Comparison of ENCODE assay signal across 34 cellular contexts in the genomic region with DNA sequence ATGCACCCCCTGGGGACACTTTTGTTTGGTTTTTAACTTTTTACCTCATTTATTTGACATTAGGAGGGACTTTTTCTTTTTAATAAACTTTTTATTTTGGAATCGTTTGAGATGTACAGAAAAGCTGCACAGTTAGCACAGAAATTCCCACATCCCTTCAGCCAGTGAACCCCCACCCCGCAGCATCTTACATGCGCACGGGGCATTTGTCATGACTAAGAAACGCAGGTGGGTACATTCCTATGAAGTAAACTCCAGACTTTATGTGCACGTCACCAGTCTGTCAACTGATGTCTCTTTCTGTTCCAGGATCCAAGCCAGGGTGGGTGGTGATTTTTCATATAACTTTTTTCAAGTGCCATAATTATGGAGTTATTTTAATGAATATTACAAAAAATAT. TPM values are rescaled to one million over a fixed set of nuclear protein-coding genes. Genes with fewer than 3 reads are reported as not detected.
DNase-seq lines count a peak whose midpoint lies in the region; ATAC-seq, FAIRE-seq and TF ChIP-seq lines count a peak whose summit lies in the region.
"Had no signal": no experiment of that assay in that cellular context is flagged by ENCODE, and none has a peak within 500 bp of the region (broad histone marks: within the 10 kb centered on the region; RNA-seq: fewer than 3 reads in every experiment).

No MANE protein-coding gene starts in this region.

- DNase-seq in activated CD8-positive, alpha-beta T cell treated with anti-CD3 and anti-CD28 coated beads for 36 hours, result no peak
- DNase-seq in activated CD8-positive, alpha-beta T cell treated with anti-CD3 and anti-CD28 coated beads, Interleukin-2, amount 10 ng/mL, durations not matched to agents 7 days and 5 days, result no peak
- peak; percentile 50 for DNase-seq in T-helper 22 cell (ENCODE audit: low read depth)
- DNase-seq in H1 (ENCODE audit: low read depth in 1 of 2, low spot score in 2 of 2), result no peak
- DNase-seq in A673 (ENCODE audit: low spot score), result no peak
- DNase-seq in NCI-H1048 (lab: John Stamatoyannopoulos, UW), result no peak
- DNase-seq: 8988T, aorta, glutamatergic neuron, HCEC 1CT, KBM-7, left ventricle myocardium superior, NCI-H1105 treated with DMSO at 0.1 percent for 48 hours, NCI-H2081, NCI-H2227 treated with DMSO at 0.1 percent for 48 hours, nucleus accumbens, PC-9, right lobe of liver, SK-N-SH, spleen, testis had no signal

- no peak overlapping the region for H3K27ac ChIP-seq in BLaER1 treated with 17β-estradiol and CSF1 and Interleukin-3, amounts not matched to agents 10 nM and 100 nM
- H3K27ac ChIP-seq in H1 (ENCODE audit: low read depth, low read length) (no peak overlapping the region), A673 (ENCODE audit: low read depth, low read length, poor library complexity, severe bottlenecking) (no peak overlapping the region)
- H3K27ac ChIP-seq: HL-60, PC-9, right lobe of liver, testis had no signal

- intact Hi-C loops in activated CD8-positive, alpha-beta T cell treated with anti-CD3 and anti-CD28 coated beads for 36 hours (cut with micrococcal nuclease), result no loop called here
- intact Hi-C loops in A673 (cut with micrococcal nuclease; ENCODE audit: unreplicated experiment), result loop anchor here (5.0 kb wide), 1 partner anchor 71 kb away; no protein-coding TSS in a partner anchor

- H3K27me3 ChIP-seq in BLaER1 treated with 17β-estradiol and CSF1 and Interleukin-3, amounts not matched to agents 10 nM and 100 nM, result peaks cover 0 to 19% (median 0%) of the 10 kb centered on the region in 11 experiments; a peak in 5 of 22 replicates
- H3K27me3 ChIP-seq in H1 (replicated peaks in 1 of 4; ENCODE audit: control insufficient read depth in 3 of 4, extremely low read depth in 1 of 4, insufficient read depth in 3 of 4, low read length in 3 of 4) (no peaks in the 10 kb centered on the region), A673 (replicated peaks; ENCODE audit: insufficient read depth, low read depth, low read length, poor library complexity) (peaks cover 8% of the 10 kb centered on the region)
- H3K27me3 ChIP-seq: testis had no signal

- POLR2A ChIA-PET in activated CD8-positive, alpha-beta T cell treated with anti-CD3 and anti-CD28 coated beads for 36 hours (lab: Charles Lee), result interaction anchor here (1.3 to 3.7 kb wide), 7 partner anchors 10 to 269 kb away, joined by 4 to 73 read pairs (median 7); no protein-coding TSS in a partner anchor
- POLR2A ChIA-PET in activated CD8-positive, alpha-beta T cell treated with anti-CD3 and anti-CD28 coated beads, Interleukin-2, amount 10 ng/mL, durations not matched to agents 7 days and 5 days (lab: Charles Lee), result interaction anchor here (0.8 to 2.9 kb wide), 11 partner anchors 11 to 1766 kb away, joined by 3 to 49 read pairs (median 6); a partner anchor contains a TSS
- POLR2A ChIA-PET in H1 (lab: Charles Lee; ENCODE audit: partially characterized antibody) (no interaction called here), A673 (lab: Charles Lee; ENCODE audit: low non-redundant PET) (no interaction called here)

- H3K18ac ChIP-seq in H1 (ENCODE audit: extremely low read depth, low read length), result no peak overlapping the region

- no peak overlapping the region for H3K4me3 Mint-ChIP-seq in activated CD8-positive, alpha-beta T cell treated with anti-CD3 and anti-CD28 coated beads for 36 hours
- no peak overlapping the region for H3K4me3 Mint-ChIP-seq in activated CD8-positive, alpha-beta T cell treated with anti-CD3 and anti-CD28 coated beads, Interleukin-2, amount 10 ng/mL, durations not matched to agents 7 days and 5 days

- H3K36me3 ChIP-seq in BLaER1 treated with 17β-estradiol and CSF1 and Interleukin-3, amounts not matched to agents 10 nM and 100 nM, result no peaks in the 10 kb centered on the region
- no peaks in the 10 kb centered on the region for H3K36me3 ChIP-seq in H1 (ENCODE audit: control insufficient read depth in 2 of 4, insufficient read depth in 4 of 4, low read length in 3 of 4)
- H3K36me3 ChIP-seq in A673 (ENCODE audit: insufficient read depth, low read length, poor library complexity, severe bottlenecking), result no peaks in the 10 kb centered on the region
- H3K36me3 ChIP-seq: right lobe of liver, spleen had no signal

- H2BK20ac ChIP-seq in H1 (ENCODE audit: low read length), result no peak overlapping the region

- TF ChIP-seq POLR2A in H1 (IDR thresholded peaks at IDR 0.05; ENCODE audit: control extremely low read depth in 1 of 2, low read depth in 2 of 2, low read length in 2 of 2), result no peak

- no peaks in the 10 kb centered on the region for H3K9me3 Mint-ChIP-seq in activated CD8-positive, alpha-beta T cell treated with anti-CD3 and anti-CD28 coated beads for 36 hours
- H3K9me3 Mint-ChIP-seq in activated CD8-positive, alpha-beta T cell treated with anti-CD3 and anti-CD28 coated beads, Interleukin-2, amount 10 ng/mL, durations not matched to agents 7 days and 5 days (ENCODE audit: insufficient read depth), result no peaks in the 10 kb centered on the region
- H3K9me3 Mint-ChIP-seq: activated T-helper 2 cell treated with anti-CD3 and anti-CD28 coated beads, Interferon-gamma antibody, Interleukin-2, Interleukin-4, amounts not matched to agents 10 μg/mL and 5 μg/mL and 100 μg/mL, durations not matched to agents 14 hours and 24 hours and 36 hours; stimulated activated naive CD8-positive, alpha-beta T cell treated with anti-CD3 and anti-CD28 coated beads, Interleukin-15, Interleukin-2, amounts not matched to agents 100 ng/mL and 50 ng/mL, for 24 hours had no signal

- H4K20me1 ChIP-seq in BLaER1 treated with 17β-estradiol and CSF1 and Interleukin-3, amounts not matched to agents 10 nM and 100 nM, result no peaks in the 10 kb centered on the region
- no peaks in the 10 kb centered on the region for H4K20me1 ChIP-seq in H1 (replicated peaks in 1 of 2; ENCODE audit: control insufficient read depth in 1 of 2, insufficient read depth in 2 of 2, low read length in 2 of 2)

- TF ChIP-seq RAD21 in H1 (IDR thresholded peaks at IDR 0.05 in 1 of 2, conservative IDR thresholded peaks at IDR 0.05 in 1 of 2; ENCODE audit: low read depth in 2 of 2, low read length in 2 of 2), result no peak

- H2BK15ac ChIP-seq in H1 (ENCODE audit: low read length), result no peak overlapping the region

- no peak overlapping the region for H3K4me3 ChIP-seq in BLaER1 treated with 17β-estradiol and CSF1 and Interleukin-3, amounts not matched to agents 10 nM and 100 nM
- no peak overlapping the region for H3K4me3 ChIP-seq in H1 (ENCODE audit: extremely low read depth in 1 of 4, insufficient read depth in 2 of 4, low read depth in 3 of 4, low read length in 4 of 4)
- H3K4me3 ChIP-seq in A673 (ENCODE audit: low read depth, low read length, poor library complexity, severe bottlenecking), result no peak overlapping the region
- H3K4me3 ChIP-seq: coronary artery, PC-9, right lobe of liver, testis had no signal

- no peak overlapping the region for H2AK5ac ChIP-seq in H1 (ENCODE audit: low read depth, low read length)

- H3K9ac ChIP-seq in BLaER1 treated with 17β-estradiol and CSF1 and Interleukin-3, amounts not matched to agents 10 nM and 100 nM, result no peak overlapping the region
- H3K9ac ChIP-seq in H1 (replicated peaks in 1 of 4; ENCODE audit: extremely low read depth in 1 of 4, low read depth in 3 of 4, low read length in 3 of 4), result no peak overlapping the region
- H3K9ac ChIP-seq: SK-N-SH had no signal

- H4K5ac ChIP-seq in H1 (ENCODE audit: insufficient read length, low read depth, low read length), result no peak overlapping the region

- no TSS peak for BruUV-seq in A673 (replicated peaks; lab: Mats Ljungman, UMichigan)

- no peak overlapping the region for H2BK5ac ChIP-seq in H1 (ENCODE audit: low read depth, low read length)

- no peak for TF ChIP-seq EP300 in H1 (IDR thresholded peaks at IDR 0.05; ENCODE audit: borderline replicate concordance in 1 of 2, low read depth in 2 of 2, low read length in 2 of 2)

- peak overlapping the region; percentile 10; the same call in 1 of the 2 replicates for H2AFZ ChIP-seq in H1 (ENCODE audit: low read length)
- H2AFZ ChIP-seq: PC-9 had no signal

- CTCF ChIA-PET in activated CD8-positive, alpha-beta T cell treated with anti-CD3 and anti-CD28 coated beads for 36 hours (lab: Charles Lee), result interaction anchor here (0.7 to 2.7 kb wide), 14 partner anchors 10 to 95 kb away, joined by 3 to 20 read pairs (median 4); no protein-coding TSS in a partner anchor
- CTCF ChIA-PET in activated CD8-positive, alpha-beta T cell treated with anti-CD3 and anti-CD28 coated beads, Interleukin-2, amount 10 ng/mL, durations not matched to agents 7 days and 5 days (lab: Charles Lee), result interaction anchor here (0.7 to 3.6 kb wide), 14 partner anchors 8 to 243 kb away, joined by 3 to 25 read pairs (median 5); a partner anchor contains a TSS
- CTCF ChIA-PET in H1 (lab: Charles Lee; ENCODE audit: partially characterized antibody), result interaction anchor here (0.6 to 3.4 kb wide), 8 partner anchors 15 to 678 kb away, joined by 3 to 20 read pairs (median 4); no protein-coding TSS in a partner anchor
- CTCF ChIA-PET in A673 (lab: Charles Lee), result no interaction called here

- ATAC-seq in activated CD8-positive, alpha-beta T cell treated with anti-CD3 and anti-CD28 coated beads for 36 hours, result no peak
- ATAC-seq in activated CD8-positive, alpha-beta T cell treated with anti-CD3 and anti-CD28 coated beads, Interleukin-2, amount 10 ng/mL, durations not matched to agents 7 days and 5 days, result no peak
- no peak for ATAC-seq in GM19351 (IDR thresholded peaks at IDR 0.05; ENCODE audit: unreplicated experiment)
- ATAC-seq: left ventricle myocardium superior had no signal

- FAIRE-seq in H1 (lab: Jason Lieb, UNC), result no peak
- FAIRE-seq: GM12892, islet of Langerhans had no signal

- H3K27me3 Mint-ChIP-seq in activated CD8-positive, alpha-beta T cell treated with anti-CD3 and anti-CD28 coated beads for 36 hours, result no peaks in the 10 kb centered on the region
- peaks cover 3% of the 10 kb centered on the region for H3K27me3 Mint-ChIP-seq in activated CD8-positive, alpha-beta T cell treated with anti-CD3 and anti-CD28 coated beads, Interleukin-2, amount 10 ng/mL, durations not matched to agents 7 days and 5 days (ENCODE audit: low read depth)
- H3K27me3 Mint-ChIP-seq: stimulated activated naive CD8-positive, alpha-beta T cell treated with anti-CD3 and anti-CD28 coated beads, Interleukin-15, Interleukin-2, amounts not matched to agents 100 ng/mL and 50 ng/mL, for 24 hours had no signal

- H2BK12ac ChIP-seq in H1 (ENCODE audit: low read depth, low read length), result no peak overlapping the region

- peaks cover 21% of the 10 kb centered on the region for H3K36me3 Mint-ChIP-seq in activated CD8-positive, alpha-beta T cell treated with anti-CD3 and anti-CD28 coated beads for 36 hours (ENCODE audit: low read depth)
- H3K36me3 Mint-ChIP-seq in activated CD8-positive, alpha-beta T cell treated with anti-CD3 and anti-CD28 coated beads, Interleukin-2, amount 10 ng/mL, durations not matched to agents 7 days and 5 days (ENCODE audit: low read depth), result peaks cover 6% of the 10 kb centered on the region

- peak overlapping the region; percentile 98 for H3K27ac Mint-ChIP-seq in activated CD8-positive, alpha-beta T cell treated with anti-CD3 and anti-CD28 coated beads for 36 hours
- no peak overlapping the region for H3K27ac Mint-ChIP-seq in activated CD8-positive, alpha-beta T cell treated with anti-CD3 and anti-CD28 coated beads, Interleukin-2, amount 10 ng/mL, durations not matched to agents 7 days and 5 days
- H3K27ac Mint-ChIP-seq: progenitor cell of endocrine pancreas had no signal

- H3K4me1 Mint-ChIP-seq in activated CD8-positive, alpha-beta T cell treated with anti-CD3 and anti-CD28 coated beads for 36 hours (ENCODE audit: low read depth), result peaks cover 81% of the 10 kb centered on the region
- H3K4me1 Mint-ChIP-seq in activated CD8-positive, alpha-beta T cell treated with anti-CD3 and anti-CD28 coated beads, Interleukin-2, amount 10 ng/mL, durations not matched to agents 7 days and 5 days (ENCODE audit: low read depth), result peaks cover 68% of the 10 kb centered on the region

- no peaks in the 10 kb centered on the region for H3K79me2 ChIP-seq in H1 (ENCODE audit: control insufficient read depth in 1 of 2, insufficient read depth in 2 of 2, low read length in 2 of 2)

- no peak overlapping the region for H4K8ac ChIP-seq in H1 (ENCODE audit: extremely low read depth, insufficient read depth, low read length)

- H2BK120ac ChIP-seq in H1 (replicated peaks; ENCODE audit: low read depth, low read length), result no peak overlapping the region

- peaks cover 26 to 70% (median 44%) of the 10 kb centered on the region in 10 experiments for H3K4me1 ChIP-seq in BLaER1 treated with 17β-estradiol and CSF1 and Interleukin-3, amounts not matched to agents 10 nM and 100 nM
- H3K4me1 ChIP-seq in H1 (replicated peaks in 1 of 4; ENCODE audit: control insufficient read depth in 3 of 4, insufficient read depth in 4 of 4, low read length in 3 of 4), result peaks cover 2 to 6% (median 4%) of the 10 kb centered on the region in 4 experiments; a peak in 6 of 7 replicates
- no peaks in the 10 kb centered on the region for H3K4me1 ChIP-seq in A673 (ENCODE audit: insufficient read depth, low read length, poor library complexity, severe bottlenecking)
- H3K4me1 ChIP-seq: right lobe of liver had no signal

- no peak for TF ChIP-seq CTCF in activated CD8-positive, alpha-beta T cell treated with anti-CD3 and anti-CD28 coated beads for 36 hours (IDR thresholded peaks at IDR 0.05)
- TF ChIP-seq CTCF in H1 (IDR thresholded peaks at IDR 0.05; ENCODE audit: control extremely low read depth in 1 of 3, insufficient read depth in 1 of 3, low read depth in 1 of 3, low read length in 3 of 3), result no peak
- no peak for TF ChIP-seq CTCF in A673 (conservative IDR thresholded peaks at IDR 0.05; ENCODE audit: low read depth, low read length)

- H4K91ac ChIP-seq in H1 (replicated peaks; ENCODE audit: insufficient read length, low read length), result no peak overlapping the region

- H3K23me2 ChIP-seq in H1 (ENCODE audit: low read depth, low read length), result no peaks in the 10 kb centered on the region

- peak overlapping the region in 6 of 11 experiments; percentile 73 to 94 (median 87); a peak in 13 of 22 replicates for H3K4me2 ChIP-seq in BLaER1 treated with 17β-estradiol and CSF1 and Interleukin-3, amounts not matched to agents 10 nM and 100 nM
- H3K4me2 ChIP-seq in H1 (ENCODE audit: insufficient read depth in 1 of 2, low read depth in 2 of 2, low read length in 2 of 2), result no peak overlapping the region
- H3K4me2 ChIP-seq: PC-9, SK-N-SH had no signal

- no peaks in the 10 kb centered on the region for H3K79me1 ChIP-seq in H1 (ENCODE audit: low read depth, low read length)

- no peak overlapping the region for H3K23ac ChIP-seq in H1 (ENCODE audit: insufficient read length)

- no peak overlapping the region for H3K4ac ChIP-seq in H1 (replicated peaks; ENCODE audit: insufficient read length, low read depth, low read length)

- H3K56ac ChIP-seq in H1 (replicated peaks; ENCODE audit: insufficient read length, low read depth, low read length), result no peak overlapping the region

- no peak overlapping the region for H3K14ac ChIP-seq in H1 (ENCODE audit: insufficient read length)

- 90% methylated on average over 6 of the region's 6 CpGs; no CpG with 5 or more reads in 1 of the 2 experiments for WGBS in H1 (ENCODE audit: extremely low coverage in 1 of 2, insufficient coverage in 1 of 2, insufficient read length in 1 of 2, insufficient replicate concordance in 2 of 2, low coverage in 1 of 2, low lambda C conversion rate in 2 of 2, missing lambda C conversion rate in 1 of 2), 2 experiments

- H3K9me3 ChIP-seq in BLaER1 treated with 17β-estradiol and CSF1 and Interleukin-3, amounts not matched to agents 10 nM and 100 nM (replicated peaks in 1 of 11), result peaks cover 0 to 8% (median 4%) of the 10 kb centered on the region in 11 experiments; a peak in 6 of 22 replicates
- H3K9me3 ChIP-seq in H1 (ENCODE audit: insufficient read depth in 2 of 2, low read depth in 1 of 2, low read length in 1 of 2) (no peaks in the 10 kb centered on the region), A673 (ENCODE audit: low read depth, low read length, poor library complexity, severe bottlenecking) (no peaks in the 10 kb centered on the region)
- H3K9me3 ChIP-seq: right lobe of liver, SK-N-SH, spleen, testis had no signal

RNA-seq across cellular contexts. Expression of a gene that starts 4.9 kb away (rescaled TPM):
- 10 to 100 TPM; 10.9 to 11.9 TPM for total RNA-seq in activated CD8-positive, alpha-beta T cell treated with anti-CD3 and anti-CD28 coated beads for 36 hours
- total RNA-seq in activated CD8-positive, alpha-beta T cell treated with anti-CD3 and anti-CD28 coated beads, Interleukin-2, amount 10 ng/mL, durations not matched to agents 7 days and 5 days, result 1 to 10 TPM; 8.6 to 9.2 TPM
- not detected in 2 replicates for total RNA-seq in H1 (2021; fragmentation: NEBNext Ultra II Directional; extraction: Animal tissue kit (Norgen Biotek cat#: 25700))
- under 0.01 TPM in 1 of 2 replicates, not detected in the other for polyA plus RNA-seq in H1 (2011; rRNA removed)
- not detected for polyA plus RNA-seq in H1 (2011; cell fraction: cytosol; rRNA removed)
- polyA plus RNA-seq in H1 (2011; cell fraction: nucleus; rRNA removed), result not detected
- not detected in 4 replicates for polyA plus RNA-seq in H1 (2012, experiment 1 of 2)
- polyA plus RNA-seq in H1 (2012, experiment 2 of 2), result not detected
- under 0.01 TPM for polyA plus RNA-seq in H1 (2013, experiment 1 of 2)
- under 0.01 TPM for polyA plus RNA-seq in H1 (2013, experiment 2 of 2)
- polyA minus RNA-seq in H1 (2011; rRNA and poly(A)+ RNA removed), result not detected in 2 replicates
- not detected for polyA minus RNA-seq in H1 (2011; cell fraction: cytosol; rRNA and poly(A)+ RNA removed)
- polyA minus RNA-seq in H1 (2011; cell fraction: nucleus; rRNA and poly(A)+ RNA removed), result not detected
- total RNA-seq in A673 (2021), result not detected in 2 replicates
- total RNA-seq: bronchial epithelial cell, fibroblast of villous mesenchyme, MCF 10A, myocyte, PC-9, progenitor cell of endocrine pancreas had no signal
- polyA plus RNA-seq: SK-N-SH had no signal

Comparison
In these comparisons a context has a peak if more than half of its experiments do, and no peak if none do; other contexts are left out.
1. H3K4me2 ChIP-seq: peak in BLaER1 treated with 17β-estradiol and CSF1 and Interleukin-3, amounts not matched to agents 10 nM and 100 nM (6 of 11); none in H1 (0 of 2).
2. POLR2A ChIA-PET loops: an anchor here in activated CD8-positive, alpha-beta T cell treated with anti-CD3 and anti-CD28 coated beads for 36 hours (1.3 to 3.7 kb wide) and activated CD8-positive, alpha-beta T cell treated with anti-CD3 and anti-CD28 coated beads, Interleukin-2, amount 10 ng/mL, durations not matched to agents 7 days and 5 days (0.8 to 2.9 kb wide); none called in H1 and A673.